18 cellular contexts compared by ENCODE assay signal in the genomic region with DNA sequence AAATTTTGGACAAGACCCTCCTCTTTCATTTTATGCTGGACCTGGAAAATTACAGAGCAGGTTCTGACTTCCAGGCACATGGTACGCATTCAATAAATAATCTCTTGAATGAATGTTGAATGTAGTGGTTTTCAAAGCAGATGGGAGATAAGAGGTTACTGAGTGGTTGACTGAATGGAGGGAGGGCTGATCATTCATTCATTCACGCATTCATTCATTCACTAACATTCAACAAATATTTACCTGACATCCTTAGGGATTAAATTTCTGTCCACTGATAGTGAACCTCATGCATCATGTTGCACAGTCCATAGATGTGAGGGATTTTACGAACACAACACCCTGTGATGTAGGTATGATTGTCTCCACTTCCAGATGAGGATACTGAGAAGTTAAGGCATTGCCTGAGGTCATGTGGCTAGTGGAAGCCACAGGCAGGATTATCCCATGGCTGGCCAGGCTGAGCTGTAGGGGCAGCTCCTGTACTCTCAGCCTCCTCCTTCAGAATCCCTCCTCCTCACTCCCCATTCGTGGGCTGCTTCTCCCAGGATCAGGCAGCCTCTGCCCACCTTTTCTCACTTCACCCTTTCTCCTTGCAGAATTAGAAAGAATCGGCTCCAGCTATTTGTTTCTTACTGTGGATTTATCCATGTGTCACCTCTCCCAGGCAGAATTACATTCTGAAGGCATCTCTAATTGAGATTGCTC.
"Had no signal": no experiment of that assay in that cellular context is flagged by ENCODE, and none has a peak within 500 bp of the region (broad histone marks: within the 10 kb centered on the region; RNA-seq: fewer than 3 reads in every experiment).

No MANE protein-coding gene starts in this region.

- H3K27me3 Mint-ChIP-seq: activated CD4-positive, alpha-beta memory T cell treated with anti-CD3 and anti-CD28 coated beads, Interleukin-2, amount 10 ng/mL, durations not matched to agents 7 days and 5 days; activated naive CD8-positive, alpha-beta T cell treated with anti-CD3 and anti-CD28 coated beads, Interleukin-2, amount 10 ng/mL, durations not matched to agents 7 days and 5 days; T-helper 17 cell had no signal

- H3K4me3 Mint-ChIP-seq: activated CD4-positive, alpha-beta memory T cell treated with anti-CD3 and anti-CD28 coated beads, Interleukin-2, amount 10 ng/mL, durations not matched to agents 7 days and 5 days; activated naive CD8-positive, alpha-beta T cell treated with anti-CD3 and anti-CD28 coated beads, Interleukin-2, amount 10 ng/mL, durations not matched to agents 7 days and 5 days; endodermal cell; T-helper 17 cell had no signal

- H3K27ac Mint-ChIP-seq: activated CD4-positive, alpha-beta memory T cell treated with anti-CD3 and anti-CD28 coated beads, Interleukin-2, amount 10 ng/mL, durations not matched to agents 7 days and 5 days; activated naive CD8-positive, alpha-beta T cell treated with anti-CD3 and anti-CD28 coated beads, Interleukin-2, amount 10 ng/mL, durations not matched to agents 7 days and 5 days; endodermal cell; progenitor cell of endocrine pancreas; T-helper 17 cell had no signal

- ATAC-seq: body of pancreas; foreskin keratinocyte; lower lobe of right lung; stimulated activated naive CD8-positive, alpha-beta T cell treated with anti-CD3 and anti-CD28 coated beads, Interleukin-15, Interleukin-2, amounts not matched to agents 100 U/mL and 50 U/mL, for 24 hours; T-helper 17 cell had no signal

- DNase-seq: activated CD4-positive, alpha-beta memory T cell treated with anti-CD3 and anti-CD28 coated beads, Interleukin-2, amount 10 ng/mL, durations not matched to agents 7 days and 5 days; activated CD4-positive, alpha-beta T cell treated with anti-CD3 and anti-CD28 coated beads for 1 hour; activated naive CD8-positive, alpha-beta T cell treated with anti-CD3 and anti-CD28 coated beads, Interleukin-2, amount 10 ng/mL, durations not matched to agents 7 days and 5 days; amygdala; body of pancreas; dorsolateral prefrontal cortex; endodermal cell; foreskin keratinocyte; glutamatergic neuron; hypothalamus; lower lobe of right lung; occipital lobe; stimulated activated CD4-positive, alpha-beta T cell treated with anti-CD3 and anti-CD28 coated beads, Interleukin-1b, Interleukin-23, amount 100 ng/mL, for 48 hours; stimulated activated naive CD8-positive, alpha-beta T cell treated with anti-CD3 and anti-CD28 coated beads, Interleukin-15, Interleukin-2, amounts not matched to agents 100 U/mL and 50 U/mL, for 24 hours; substantia nigra; T-helper 17 cell; WERI-Rb-1 had no signal
